In genomic region chr2:106275971-106276370, GRCh38 we compare ENCODE assay signal across 28 cellular contexts.
"Had no signal": no experiment of that assay in that cellular context is flagged by ENCODE, and none has a peak within 500 bp of the region (broad histone marks: within the 10 kb centered on the region; RNA-seq: fewer than 3 reads in every experiment).

No MANE protein-coding gene starts in this region.

- H3K9me3 ChIP-seq: adrenal gland, body of pancreas, gastrocnemius medialis, heart left ventricle had no signal

- H3K27ac ChIP-seq: adrenal gland, body of pancreas, epithelial cell of prostate, gastrocnemius medialis, heart left ventricle, WERI-Rb-1 had no signal

- ATAC-seq: activated CD4-positive, CD25-positive, alpha-beta regulatory T cell treated with anti-CD3 and anti-CD28 coated beads, Interleukin-2, amount 50 U/mL, for 24 hours; activated CD8-positive, alpha-beta T cell treated with anti-CD3 and anti-CD28 coated beads for 36 hours; activated naive CD8-positive, alpha-beta T cell treated with anti-CD3 and anti-CD28 coated beads, Interleukin-2, amount 50 U/mL, for 24 hours; activated T-cell treated with anti-CD3 and anti-CD28 coated beads, Interleukin-2, amount 50 U/mL, for 4 hours; activated T-helper 17 cell treated with anti-CD3 and anti-CD28 coated beads, Interleukin-2, amount 50 U/mL, for 72 hours; body of pancreas; gastrocnemius medialis; heart left ventricle; T-helper 17 cell had no signal

- H3K27me3 ChIP-seq: adrenal gland, body of pancreas, gastrocnemius medialis, heart left ventricle had no signal

- H3K36me3 ChIP-seq: adrenal gland, gastrocnemius medialis, heart left ventricle, WERI-Rb-1 had no signal

- H3K4me1 ChIP-seq: adrenal gland, body of pancreas, gastrocnemius medialis had no signal

- H3K4me3 ChIP-seq: adrenal gland, body of pancreas, gastrocnemius medialis, heart left ventricle had no signal

- DNase-seq: activated B cell treated with CpG ODN at 0.5 μM for 24 hours; activated CD4-positive, alpha-beta T cell treated with anti-CD3 and anti-CD28 coated beads for 48 hours; activated CD4-positive, alpha-beta T cell treated with anti-CD3 and anti-CD28 coated beads, Interleukin-2, amount 50 U/mL, for 1 hour; activated CD4-positive, alpha-beta T cell treated with anti-CD3 and anti-CD28 coated beads, Interleukin-2, amount 50 U/mL, for 48 hours; activated CD8-positive, alpha-beta memory T cell treated with anti-CD3 and anti-CD28 coated beads for 24 hours; activated CD8-positive, alpha-beta T cell treated with anti-CD3 and anti-CD28 coated beads for 36 hours; activated effector memory CD4-positive, alpha-beta T cell treated with Interleukin-2 at 50 U/mL for 16 hours; activated naive CD4-positive, alpha-beta T cell treated with anti-CD3 and anti-CD28 coated beads for 36 hours; activated naive CD8-positive, alpha-beta T cell treated with anti-CD3 and anti-CD28 coated beads for 36 hours; activated naive CD8-positive, alpha-beta T cell treated with anti-CD3 and anti-CD28 coated beads, Interleukin-2, amount 50 U/mL, for 24 hours; activated T-cell treated with anti-CD3 and anti-CD28 coated beads, Interleukin-2, amount 50 U/mL, for 4 hours; adrenal gland; amygdala; aorta; body of pancreas; caudate nucleus; effector CD8-positive, alpha-beta T cell; foreskin fibroblast; gastrocnemius medialis; glutamatergic neuron; heart left ventricle; T-helper 1 cell; T-helper 17 cell; T1000; WERI-Rb-1 had no signal
